ENCODE assay signal across 25 cellular contexts in the genomic region with DNA sequence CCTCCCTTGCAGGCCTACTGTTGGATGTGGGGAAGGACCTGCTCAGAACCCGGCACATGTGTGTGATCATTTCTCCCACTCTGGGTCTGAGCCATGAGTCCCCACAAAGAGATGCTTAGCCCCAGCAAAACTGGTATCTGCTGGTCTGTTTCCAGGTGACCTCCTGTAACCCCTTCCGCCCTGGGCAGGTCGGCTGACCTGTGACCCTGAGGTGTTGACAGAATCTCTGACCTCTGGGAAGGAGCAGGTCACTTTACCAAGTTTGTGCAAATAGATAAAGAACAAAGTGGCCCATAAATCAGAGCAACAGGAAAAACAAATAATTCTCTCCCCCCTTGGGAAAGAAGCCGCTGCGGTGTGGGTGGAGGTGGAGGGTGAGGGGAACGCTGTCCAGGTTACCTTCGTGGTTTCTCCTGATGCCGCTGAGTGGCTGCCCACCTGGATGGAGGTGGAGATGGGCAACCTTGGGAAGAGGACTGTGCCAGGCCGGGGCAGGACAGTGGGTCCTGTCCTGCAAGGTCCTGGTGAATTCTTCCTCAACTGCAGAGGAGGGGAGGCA.
DNase-seq lines count a peak whose midpoint lies in the region; ATAC-seq, FAIRE-seq and TF ChIP-seq lines count a peak whose summit lies in the region.
"Had no signal": no experiment of that assay in that cellular context is flagged by ENCODE, and none has a peak within 500 bp of the region (broad histone marks: within the 10 kb centered on the region; RNA-seq: fewer than 3 reads in every experiment).

No MANE protein-coding gene starts in this region.

- H3K4me1 Mint-ChIP-seq in neural crest cell: peaks cover 38% of the 10 kb centered on the region

- DNase-seq in LNCaP clone FGC (ENCODE audit: low read depth): peak; percentile 58
- peak; percentile 88 for DNase-seq in left lobe of liver (ENCODE audit: low spot score)
- DNase-seq in neural crest cell (ENCODE audit: low read depth, low spot score): no peak
- no peak for DNase-seq in cerebellum (ENCODE audit: low spot score)
- DNase-seq in GM12891 (ENCODE audit: insufficient read length, low spot score): no peak
- no peak for DNase-seq in OCI-M2 (lab: John Stamatoyannopoulos, UW; ENCODE audit: unreplicated experiment)
- DNase-seq: AML-193; CD4-positive, alpha-beta memory T cell; COR-L47; GOT3; HFFc6; KBM-7; MG63; NCI-H1417; NCI-H1694; NCI-H2029 treated with DMSO at 0.1 percent for 48 hours; NCI-H446 treated with DMSO at 0.1 percent for 48 hours; NCI-H69; SHP77 had no signal

- no peaks in the 10 kb centered on the region for H3K36me3 Mint-ChIP-seq in neural crest cell (ENCODE audit: low read depth)
- H3K36me3 Mint-ChIP-seq: CD4-positive, alpha-beta memory T cell had no signal

- peak; percentile 85 for ATAC-seq in left lobe of liver
- no peak for ATAC-seq in GM18858 (IDR thresholded peaks at IDR 0.05; ENCODE audit: unreplicated experiment)
- ATAC-seq: A549, Panc1 had no signal

- no peak overlapping the region for H3K4me3 Mint-ChIP-seq in neural crest cell
- H3K4me3 Mint-ChIP-seq: CD4-positive, alpha-beta memory T cell; HFFc6 had no signal

- FAIRE-seq in GM12891 (lab: Jason Lieb, UNC): no peak
- FAIRE-seq: A549, G401.6 had no signal

- no peaks in the 10 kb centered on the region for H3K9me3 Mint-ChIP-seq in neural crest cell

- no peaks in the 10 kb centered on the region for H3K27me3 Mint-ChIP-seq in neural crest cell (ENCODE audit: low read depth)
- H3K27me3 Mint-ChIP-seq: CD4-positive, alpha-beta memory T cell had no signal

- H3K4me3 ChIP-seq in LNCaP clone FGC (ENCODE audit: low read depth, low read length): no peak overlapping the region
- H3K4me3 ChIP-seq: A549; BLaER1 treated with 17β-estradiol and CSF1 and Interleukin-3, amounts not matched to agents 10 nM and 100 nM; HAP-1; MG63 had no signal

- no peak for TF ChIP-seq POLR2A in GM12891 (IDR thresholded peaks at IDR 0.05; ENCODE audit: low read depth, low read length)

- TF ChIP-seq CTCF in LNCaP clone FGC (IDR thresholded peaks at IDR 0.05; ENCODE audit: control insufficient read depth, extremely low read depth, insufficient read depth) (no peak), neural crest cell (conservative IDR thresholded peaks at IDR 0.05) (no peak)

- peak overlapping the region; percentile 76 for H3K27ac Mint-ChIP-seq in neural crest cell (ENCODE audit: unreplicated experiment)
- H3K27ac Mint-ChIP-seq: CD4-positive, alpha-beta memory T cell; HFFc6 had no signal

TF ChIP-seq in GM12891, 5 proteins besides CTCF, POLR2A, EP300 and RAD21:
- TF ChIP-seq SPI1 (IDR thresholded peaks at IDR 0.05; ENCODE audit: low read depth, low read length) (no peak), POLR2AphosphoS5 (IDR thresholded peaks at IDR 0.05; ENCODE audit: low read depth, low read length) (no peak), POU2F2 (IDR thresholded peaks at IDR 0.05; ENCODE audit: low read depth, low read length) (no peak), PAX5 (IDR thresholded peaks at IDR 0.05; ENCODE audit: insufficient read depth, low read length, severe bottlenecking) (no peak), TAF1 (IDR thresholded peaks at IDR 0.05; ENCODE audit: low read depth, low read length) (no peak)

Comparison
In these comparisons a context has a peak if more than half of its experiments do, and no peak if none do; other contexts are left out.
1. DNase-seq: peak in LNCaP clone FGC (single experiment) and left lobe of liver (single experiment); none in neural crest cell (single experiment), cerebellum (single experiment), GM12891 (single experiment) and OCI-M2 (single experiment).